1 cellular context compared by ENCODE assay signal in genomic region chr11:47991266-47991830, GRCh38.
TF ChIP-seq lines count a peak whose summit lies in the region.

No MANE protein-coding gene starts in this region.

TF ChIP-seq in HEK293, 187 proteins besides CTCF, POLR2A, EP300 and RAD21 (continued from another document):
- TF ChIP-seq ZNF148 (tag by site-specific recombination; IDR thresholded peaks at IDR 0.05; ENCODE audit: borderline replicate concordance) (no peak), SCRT2 (tag by site-specific recombination; IDR thresholded peaks at IDR 0.05) (peak; percentile 84), BCL6B (tag by site-specific recombination; IDR thresholded peaks at IDR 0.05) (no peak), ZNF248 (tag by site-specific recombination; IDR thresholded peaks at IDR 0.05) (no peak), TRIM28 (IDR thresholded peaks at IDR 0.05; ENCODE audit: borderline replicate concordance, low read length) (0 out of 2 replicates have a peak, but pooled peaks have one; percentile 7), RBAK (tag by site-specific recombination; IDR thresholded peaks at IDR 0.05) (no peak), BCL11A (tag by site-specific recombination; IDR thresholded peaks at IDR 0.05; ENCODE audit: low read depth) (no peak), ZNF391 (tag by site-specific recombination; IDR thresholded peaks at IDR 0.05; ENCODE audit: borderline replicate concordance, low read depth) (no peak)
